ENCODE assay signal across 17 cellular contexts in genomic region chr7:22597845-22598244, GRCh38.
A peak's percentile ranks its signal among the peaks of the same experiment; 100 is the strongest.
DNase-seq lines count a peak whose midpoint lies in the region; ATAC-seq and TF ChIP-seq lines count a peak whose summit lies in the region.
"Had no signal": no experiment of that assay in that cellular context is flagged by ENCODE, and none has a peak within 500 bp of the region (broad histone marks: within the 10 kb centered on the region; RNA-seq: fewer than 3 reads in every experiment).

No MANE protein-coding gene starts in this region.

- H3K14ac ChIP-seq in trophoblast cell (ENCODE audit: low read length): no peak overlapping the region

- H4K12ac ChIP-seq in trophoblast cell (ENCODE audit: low read depth, low read length): no peak overlapping the region

- H4K8ac ChIP-seq in trophoblast cell (ENCODE audit: low read depth, low read length): no peak overlapping the region

- no peak overlapping the region for H3K4me2 ChIP-seq in trophoblast cell (ENCODE audit: low read length)
- H3K4me2 ChIP-seq: KMS-11 had no signal

- H3K36me3 ChIP-seq in trophoblast cell (ENCODE audit: control insufficient read depth in 1 of 2, insufficient read depth in 2 of 2, low read length in 2 of 2): no peaks in the 10 kb centered on the region
- H3K36me3 ChIP-seq: sigmoid colon had no signal

- no peak overlapping the region for H2BK5ac ChIP-seq in trophoblast cell (ENCODE audit: low read depth, low read length, poor library complexity)

- WGBS in trophoblast cell (ENCODE audit: extremely low coverage, insufficient coverage, insufficient read length): no CpG with 5 or more reads among the region's 3 CpGs

- no peak overlapping the region for H3K18ac ChIP-seq in trophoblast cell (ENCODE audit: low read length)

- no peaks in the 10 kb centered on the region for H3K4me1 ChIP-seq in trophoblast cell (ENCODE audit: control insufficient read depth in 1 of 2, insufficient read depth in 2 of 2, low read length in 2 of 2)

- H2AK5ac ChIP-seq in trophoblast cell (ENCODE audit: low read length): no peak overlapping the region

- peak; percentile 35 for DNase-seq in GM03348 (ENCODE audit: low spot score)
- peak; percentile 51 for DNase-seq in RKO (ENCODE audit: low spot score)
- peak; percentile 70 for DNase-seq in epithelial cell of esophagus (ENCODE audit: low read depth)
- peak; percentile 29 to 47 for DNase-seq in trophoblast cell
- no peak for DNase-seq in stimulated activated CD4-positive, alpha-beta T cell treated with anti-CD3 and anti-CD28 coated beads, Interleukin-2, amount 100 ng/mL, for 48 hours
- DNase-seq: cortex of kidney, DMS 273 treated with DMSO at 0.1 percent for 48 hours, hypothalamus, sigmoid colon had no signal

- ATAC-seq in GM18498 (IDR thresholded peaks at IDR 0.05; ENCODE audit: unreplicated experiment) (no peak), GM19395 (IDR thresholded peaks at IDR 0.05; ENCODE audit: unreplicated experiment) (no peak), GM19452 (IDR thresholded peaks at IDR 0.05; ENCODE audit: unreplicated experiment) (no peak)
- ATAC-seq: esophagus mucosa, Right ventricle myocardium inferior, WTC11 had no signal

- H3K4ac ChIP-seq in trophoblast cell (ENCODE audit: low read depth, low read length): no peak overlapping the region

- no peak overlapping the region for H4K91ac ChIP-seq in trophoblast cell (ENCODE audit: low read depth, low read length)

- no peaks in the 10 kb centered on the region for H3K27me3 ChIP-seq in trophoblast cell (ENCODE audit: insufficient read depth, low read length)
- H3K27me3 ChIP-seq: sigmoid colon had no signal

- H3K4me3 ChIP-seq in epithelial cell of esophagus (ENCODE audit: low read length) (no peak overlapping the region), trophoblast cell (ENCODE audit: low read depth, low read length) (no peak overlapping the region)
- H3K4me3 ChIP-seq: sigmoid colon had no signal

- no peak overlapping the region for H3K27ac ChIP-seq in trophoblast cell (ENCODE audit: low read depth, low read length)
- H3K27ac ChIP-seq: C4-2B, KMS-11, sigmoid colon had no signal

- no peaks in the 10 kb centered on the region for H3K9me3 ChIP-seq in trophoblast cell (ENCODE audit: insufficient read depth, low read depth, low read length)
- H3K9me3 ChIP-seq: sigmoid colon had no signal

- no peak overlapping the region for H2BK12ac ChIP-seq in trophoblast cell (ENCODE audit: low read length)

- no peaks in the 10 kb centered on the region for H3K79me2 ChIP-seq in trophoblast cell (ENCODE audit: control insufficient read depth, insufficient read depth, low read length, poor library complexity)

- no peak overlapping the region for H2BK120ac ChIP-seq in trophoblast cell (ENCODE audit: insufficient read depth, low read length, poor library complexity)

- no peak overlapping the region for H3K23ac ChIP-seq in trophoblast cell (ENCODE audit: low read length)

- no peak overlapping the region for H2AFZ ChIP-seq in trophoblast cell (ENCODE audit: insufficient read depth, low read length, poor library complexity)

- TF ChIP-seq CTCF in epithelial cell of esophagus (IDR thresholded peaks at IDR 0.05; ENCODE audit: insufficient read depth, low read depth, low read length, missing control alignments): no peak

- H3K79me1 ChIP-seq in trophoblast cell (ENCODE audit: low read length): no peaks in the 10 kb centered on the region

- no peak overlapping the region for H3K9ac ChIP-seq in trophoblast cell (ENCODE audit: low read length)
- H3K9ac ChIP-seq: KMS-11 had no signal

Comparison
In these comparisons a context has a peak if more than half of its experiments do, and no peak if none do; other contexts are left out.
1. DNase-seq: peak in GM03348 (single experiment), RKO (single experiment), epithelial cell of esophagus (single experiment) and trophoblast cell (2 of 2); none in stimulated activated CD4-positive, alpha-beta T cell treated with anti-CD3 and anti-CD28 coated beads, Interleukin-2, amount 100 ng/mL, for 48 hours (0 of 2).